ENCODE assay signal across 8 cellular contexts in the genomic region with DNA sequence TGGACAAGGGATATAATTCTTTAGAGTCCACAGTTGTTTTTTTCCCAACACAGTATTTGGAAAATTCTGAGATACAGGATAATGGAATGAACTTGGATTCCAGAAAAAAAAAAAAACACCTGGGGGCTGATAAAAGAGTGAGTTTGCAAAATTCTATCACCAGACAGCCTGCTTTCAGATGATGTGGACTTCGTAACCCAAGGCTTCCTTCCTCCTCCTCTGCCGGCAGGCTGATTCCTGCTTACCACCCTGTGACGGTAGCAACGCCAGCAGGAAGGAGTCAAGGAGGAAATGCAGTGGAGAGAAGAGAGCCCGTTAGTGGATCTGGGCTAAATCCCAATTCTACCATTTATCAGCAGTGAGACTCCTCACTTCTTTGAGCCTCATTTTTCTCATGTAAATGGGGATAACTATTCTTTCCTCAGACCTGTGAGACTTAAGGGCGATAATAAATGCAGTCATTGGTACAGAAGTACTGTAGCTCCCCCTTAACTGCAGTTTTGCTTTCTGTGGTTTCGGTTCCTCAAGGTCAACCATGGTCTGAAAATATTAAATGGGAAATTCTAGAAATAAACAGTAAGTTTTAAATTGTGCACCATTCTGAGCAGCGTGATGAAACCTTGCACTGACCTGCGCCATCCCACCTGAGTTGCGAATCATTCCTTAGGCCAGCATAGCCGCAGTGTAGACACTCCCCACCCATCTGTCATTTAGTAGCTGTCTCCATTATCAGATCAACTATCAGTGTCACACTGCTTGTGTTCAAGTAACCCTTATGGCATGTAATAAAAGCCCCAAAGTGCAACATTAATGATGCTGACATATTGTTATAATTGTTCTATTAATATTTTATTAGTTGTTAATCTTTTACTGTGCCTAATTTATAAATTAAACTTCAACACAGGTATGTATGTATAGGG.
DNase-seq lines count a peak whose midpoint lies in the region; ATAC-seq and TF ChIP-seq lines count a peak whose summit lies in the region.

No MANE protein-coding gene starts in this region.

- H3K36me3 Mint-ChIP-seq in type B pancreatic cell: no peaks in the 10 kb centered on the region

- no peak for TF ChIP-seq CTCF in type B pancreatic cell (conservative IDR thresholded peaks at IDR 0.05)

- no peaks in the 10 kb centered on the region for H3K9me3 Mint-ChIP-seq in type B pancreatic cell

- no peak overlapping the region for H3K4me3 Mint-ChIP-seq in type B pancreatic cell

- intact Hi-C loops in Right ventricle myocardium inferior (cut with DNase I): no loop called here

- H3K4me1 Mint-ChIP-seq in type B pancreatic cell (ENCODE audit: unreplicated experiment): peaks cover 3% of the 10 kb centered on the region

- DNase-seq in NCI-H82 (lab: John Stamatoyannopoulos, UW) (peak; percentile 18), NCI-H82 treated with DMSO at 0.1 percent for 48 hours (lab: John Stamatoyannopoulos, UW; ENCODE audit: unreplicated experiment) (no peak), SKM-1 treated with dmso at 0.1 percent for 144 hours (lab: John Stamatoyannopoulos, UW; ENCODE audit: unreplicated experiment) (peak; percentile 35), type B pancreatic cell (ENCODE audit: extremely low spot score, unreplicated experiment) (no peak), HUDEP-2 (lab: John Stamatoyannopoulos, UW; ENCODE audit: unreplicated experiment in 76 of 76) (no peak), Right ventricle myocardium inferior (ENCODE audit: missing footprints) (no peak)
- no peak for DNase-seq in activated naive CD4-positive, alpha-beta T cell treated with Interleukin-2 at 50 U/mL for 16 hours

- ATAC-seq in HG03097 (IDR thresholded peaks at IDR 0.05; ENCODE audit: low FRiP score, unreplicated experiment) (peak; percentile 60), Right ventricle myocardium inferior (no peak)

- no peaks in the 10 kb centered on the region for H3K27me3 Mint-ChIP-seq in type B pancreatic cell

- peak overlapping the region; percentile 96 for H3K27ac Mint-ChIP-seq in type B pancreatic cell

Comparison
In these comparisons a context has a peak if more than half of its experiments do, and no peak if none do; other contexts are left out.
1. DNase-seq: peak in NCI-H82 (single experiment) and SKM-1 treated with dmso at 0.1 percent for 144 hours (single experiment); none in NCI-H82 treated with DMSO at 0.1 percent for 48 hours (single experiment), type B pancreatic cell (single experiment), HUDEP-2 (0 of 76), Right ventricle myocardium inferior (single experiment) and activated naive CD4-positive, alpha-beta T cell treated with Interleukin-2 at 50 U/mL for 16 hours (single experiment).